Comparison of ENCODE assay signal across 8 cellular contexts in the genomic region with DNA sequence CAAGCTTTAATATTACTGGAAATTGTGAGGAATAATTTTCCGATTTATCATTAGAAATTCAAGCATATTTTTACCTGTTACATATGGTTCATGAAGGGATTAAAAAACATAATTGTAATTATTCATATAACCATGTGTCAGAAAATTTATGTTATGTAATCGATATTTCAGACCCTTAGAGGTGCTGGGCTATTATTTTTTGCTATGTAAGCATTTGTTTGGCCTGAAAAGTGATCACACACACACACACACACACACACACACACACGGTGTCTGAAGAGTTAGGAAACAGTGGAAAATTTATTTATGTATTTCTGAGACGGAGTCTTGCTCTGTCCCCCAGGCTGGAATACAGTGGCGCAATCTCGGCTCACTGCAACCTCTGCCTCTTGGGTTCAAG.
"Had no signal": no experiment of that assay in that cellular context is flagged by ENCODE, and none has a peak within 500 bp of the region (broad histone marks: within the 10 kb centered on the region; RNA-seq: fewer than 3 reads in every experiment).

No MANE protein-coding gene starts in this region.

- H3K27ac ChIP-seq: KMS-11 had no signal

- H2AFZ ChIP-seq: GM23338 had no signal

- H3K4me3 ChIP-seq: GM23338 had no signal

- FAIRE-seq: H1, H54, HTR-8/SVneo had no signal

- H3K4me2 ChIP-seq: GM23338, KMS-11 had no signal

- H3K9ac ChIP-seq: KMS-11 had no signal

- DNase-seq: H9, HCEC 1CT, KBM-7 had no signal

- ATAC-seq: GM23338 had no signal
